Comparison of ENCODE assay signal across 11 cellular contexts in the genomic region with DNA sequence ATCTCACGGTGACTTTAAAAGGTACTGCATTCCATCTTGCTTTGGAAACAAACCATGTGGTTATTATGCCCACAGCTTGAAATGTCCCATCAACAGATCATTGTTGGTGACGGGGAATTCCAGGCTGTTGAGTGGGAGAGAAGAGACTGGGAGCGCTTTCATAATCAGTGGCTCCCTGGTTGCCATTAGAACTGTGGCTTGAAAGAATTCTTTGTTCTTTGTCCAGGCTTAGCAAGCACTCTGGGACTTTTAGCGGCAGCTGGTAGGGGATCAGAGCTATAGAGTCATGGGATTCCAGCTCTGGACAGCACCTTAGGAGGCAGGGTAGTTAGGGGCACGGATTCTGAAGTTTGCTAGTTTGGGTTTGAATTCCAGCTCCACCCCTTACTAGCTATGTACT. TPM values are rescaled to one million over a fixed set of nuclear protein-coding genes. Genes with fewer than 3 reads are reported as not detected.
DNase-seq lines count a peak whose midpoint lies in the region; ATAC-seq and TF ChIP-seq lines count a peak whose summit lies in the region.
"Had no signal": no experiment of that assay in that cellular context is flagged by ENCODE, and none has a peak within 500 bp of the region (broad histone marks: within the 10 kb centered on the region; RNA-seq: fewer than 3 reads in every experiment).

No MANE protein-coding gene starts in this region.

- peak; percentile 32 for DNase-seq in HuH-7.5 (ENCODE audit: low spot score)
- no peak for DNase-seq in right lobe of liver
- no peak for DNase-seq in NCI-H187 treated with DMSO at 0.1 percent for 48 hours (lab: John Stamatoyannopoulos, UW)
- no peak for DNase-seq in activated T-cell treated with anti-CD3 and anti-CD28 coated beads for 4 hours
- DNase-seq: effector CD8-positive, alpha-beta T cell; RPMI8226 had no signal

- intact Hi-C loops in right lobe of liver (cut with DNase I), result no loop called here

- no peaks in the 10 kb centered on the region for H3K9me3 ChIP-seq in right lobe of liver

- no peak for TF ChIP-seq POLR2A in right lobe of liver (IDR thresholded peaks at IDR 0.05)

- H3K27ac ChIP-seq in cingulate gyrus (ENCODE audit: low read depth, low read length), result peak overlapping the region; percentile 48
- no peak overlapping the region for H3K27ac ChIP-seq in right lobe of liver
- H3K27ac ChIP-seq in temporal lobe (ENCODE audit: low read depth, low read length), result peak overlapping the region; percentile 57

- no peaks in the 10 kb centered on the region for H3K36me3 ChIP-seq in right lobe of liver

- no peak for TF ChIP-seq CTCF in right lobe of liver (IDR thresholded peaks at IDR 0.05)

- H3K27me3 ChIP-seq in right lobe of liver, result no peaks in the 10 kb centered on the region

- no peak overlapping the region for H3K4me3 ChIP-seq in right lobe of liver

- ATAC-seq in right lobe of liver (peak in 3 of 4 donors; percentile 10 to 40 (median 11)), HG03097 (IDR thresholded peaks at IDR 0.05; ENCODE audit: low FRiP score, unreplicated experiment) (no peak), GM21619 (IDR thresholded peaks at IDR 0.05; ENCODE audit: unreplicated experiment) (no peak)

- 79% methylated on average over 5 of the region's 5 CpGs for WGBS in right lobe of liver (ENCODE audit: insufficient coverage, low coverage, low lambda C conversion rate, missing lambda C conversion rate)

- H3K4me1 ChIP-seq in right lobe of liver, result no peaks in the 10 kb centered on the region

RNA-seq across cellular contexts. Expression of a gene that starts 22.0 kb away (rescaled TPM):
- total RNA-seq in right lobe of liver (not detected), temporal lobe (not detected)
- total RNA-seq: activated CD8-positive, alpha-beta memory T cell treated with anti-CD3 and anti-CD28 coated beads for 36 hours had no signal

Comparison
In these comparisons a context has a peak if more than half of its experiments do, and no peak if none do; other contexts are left out.
1. H3K27ac ChIP-seq: peak in cingulate gyrus (single experiment) and temporal lobe (single experiment); none in right lobe of liver (0 of 3).
2. ATAC-seq: peak in right lobe of liver (3 of 4); none in HG03097 (single experiment) and GM21619 (single experiment).